In the genomic region with DNA sequence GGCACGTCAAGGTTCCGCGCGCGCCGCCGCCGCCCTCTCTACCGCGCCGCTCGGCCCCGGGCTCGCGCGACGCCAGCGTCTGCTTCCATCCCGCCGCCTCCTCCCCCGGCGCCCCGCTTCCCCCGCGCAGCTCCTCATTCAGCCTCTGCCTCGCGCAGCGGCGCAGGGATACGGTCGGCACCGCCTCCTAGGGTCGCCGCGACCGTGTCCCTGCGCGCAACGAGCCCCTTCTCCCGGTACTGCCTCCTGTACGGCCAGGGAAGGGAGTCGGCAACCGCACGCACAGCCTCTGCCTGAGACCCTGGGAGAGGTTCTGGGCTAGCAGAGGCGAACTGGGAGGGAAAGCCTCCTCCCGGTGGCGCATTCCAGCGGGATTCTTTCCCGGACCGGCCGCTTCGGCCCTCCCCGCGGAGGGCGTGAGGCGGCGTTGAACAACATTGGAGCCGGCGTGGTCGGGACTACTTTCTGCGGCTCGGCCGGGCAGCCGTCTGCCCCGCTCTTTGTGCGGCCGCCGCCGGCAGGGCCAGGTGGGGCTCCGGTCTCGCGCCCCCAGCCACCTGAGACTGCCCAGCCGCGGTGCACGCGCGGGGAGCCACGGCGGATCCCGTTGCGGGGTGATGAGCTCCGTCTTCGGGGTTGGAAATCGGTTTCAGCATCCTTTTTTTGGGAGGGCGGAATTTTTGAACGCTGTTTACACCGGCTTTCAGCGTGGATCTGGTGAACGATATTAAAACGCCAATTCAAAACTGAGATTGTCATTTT, we compare ENCODE assay signal across 8 cellular contexts. TPM values are rescaled to one million over a fixed set of nuclear protein-coding genes. Genes with fewer than 3 reads are reported as not detected.
A peak's percentile ranks its signal among the peaks of the same experiment; 100 is the strongest.
DNase-seq lines count a peak whose midpoint lies in the region; ATAC-seq and TF ChIP-seq lines count a peak whose summit lies in the region.

Gene LRP6 (minus strand): TSS at position 172 of the 762 bp plus-strand sequence. CDS start 309 bp downstream, outside the sequence.

- no peaks in the 10 kb centered on the region for H4K20me1 ChIP-seq in GM23248 (ENCODE audit: insufficient read depth)

- no peaks in the 10 kb centered on the region for H3K27me3 ChIP-seq in GM23248 (replicated peaks; ENCODE audit: insufficient read depth)
- H3K27me3 ChIP-seq in RWPE2 (ENCODE audit: insufficient read depth, poor library complexity, severe bottlenecking), result no peaks in the 10 kb centered on the region

- DNase-seq in DMS53 treated with DMSO at 0.1 percent for 48 hours (lab: John Stamatoyannopoulos, UW; ENCODE audit: unreplicated experiment) (peak; percentile 93), GM23248 (peak; percentile 97), Kasumi-1 (lab: John Stamatoyannopoulos, UW) (peak; percentile 55 to 66), RWPE2 (ENCODE audit: low spot score) (peak; percentile 79), activated gamma-delta T cell (lab: John Stamatoyannopoulos, UW) (peak; percentile 22), fibroblast of villous mesenchyme (ENCODE audit: low read depth) (peak; percentile 97), nephron progenitor cell (peak; percentile 92)
- peak; percentile 80 for DNase-seq in stimulated activated naive CD8-positive, alpha-beta T cell treated with anti-CD3 and anti-CD28 coated beads, Interleukin-15, Interleukin-2, amounts not matched to agents 100 U/mL and 50 U/mL, for 24 hours

- H3K79me2 ChIP-seq in GM23248 (ENCODE audit: insufficient read depth), result peaks cover 47% of the 10 kb centered on the region

- H3K9ac ChIP-seq in GM23248, result peak within 1 kb of the TSS; percentile 88

- peak within 1 kb of the TSS; percentile 100 for H3K27ac Mint-ChIP-seq in nephron progenitor cell

- in situ Hi-C loops in GM23248 (cut with MboI), result no loop called here

- peaks cover 20% of the 10 kb centered on the region for H3K36me3 Mint-ChIP-seq in nephron progenitor cell (ENCODE audit: low read depth)

- ATAC-seq in RWPE2 (ENCODE audit: low read depth), result peak; percentile 85
- peak; percentile 95 for ATAC-seq in stimulated activated naive CD8-positive, alpha-beta T cell treated with anti-CD3 and anti-CD28 coated beads, Interleukin-15, Interleukin-2, amounts not matched to agents 100 U/mL and 50 U/mL, for 24 hours

- TF ChIP-seq CTCF in RWPE2 (IDR thresholded peaks at IDR 0.05; ENCODE audit: poor library complexity, severe bottlenecking), result no peak
- TF ChIP-seq CTCF in fibroblast of villous mesenchyme (IDR thresholded peaks at IDR 0.05; ENCODE audit: insufficient read depth, low read depth, low read length), result no peak
- no peak for TF ChIP-seq CTCF in nephron progenitor cell (IDR thresholded peaks at IDR 0.05)

- peak within 1 kb of the TSS; percentile 89 for H3K4me2 ChIP-seq in GM23248 (ENCODE audit: unreplicated experiment)

- peak within 1 kb of the TSS; percentile 93 for H2AFZ ChIP-seq in GM23248

- H3K27ac ChIP-seq in GM23248 (peak within 1 kb of the TSS; percentile 90), RWPE2 (ENCODE audit: poor library complexity, severe bottlenecking) (peak within 1 kb of the TSS; percentile 66)

- peaks cover 11% of the 10 kb centered on the region for H3K9me3 Mint-ChIP-seq in nephron progenitor cell

- no peaks in the 10 kb centered on the region for H3K9me3 ChIP-seq in GM23248 (ENCODE audit: low read depth)
- H3K9me3 ChIP-seq in RWPE2 (ENCODE audit: severe bottlenecking), result no peaks in the 10 kb centered on the region

- no peaks in the 10 kb centered on the region for H3K9me2 ChIP-seq in GM23248 (ENCODE audit: insufficient read depth)

- peak within 1 kb of the TSS; percentile 85 for H3K4me3 ChIP-seq in GM23248
- H3K4me3 ChIP-seq in RWPE2 (ENCODE audit: severe bottlenecking), result peak within 1 kb of the TSS; percentile 89
- H3K4me3 ChIP-seq in fibroblast of villous mesenchyme (ENCODE audit: low read depth, low read length), result peak within 1 kb of the TSS; percentile 93

- H3K4me1 Mint-ChIP-seq in nephron progenitor cell, result peaks cover 30% of the 10 kb centered on the region

- no peaks in the 10 kb centered on the region for H3K36me3 ChIP-seq in GM23248 (ENCODE audit: low read depth)
- no peaks in the 10 kb centered on the region for H3K36me3 ChIP-seq in RWPE2 (ENCODE audit: low read depth)

- H3K27me3 Mint-ChIP-seq in nephron progenitor cell (ENCODE audit: low read depth, poor library complexity), result no peaks in the 10 kb centered on the region

- peaks cover 13% of the 10 kb centered on the region; the same call in 1 of the 2 replicates for H3F3A ChIP-seq in GM23248 (ENCODE audit: insufficient read depth)

- 1% methylated on average over 67 of the region's 90 CpGs for WGBS in GM23248 (ENCODE audit: low coverage in 1 of 2, low lambda C conversion rate in 2 of 2, missing lambda C conversion rate in 2 of 2), 2 experiments

- H3K4me3 Mint-ChIP-seq in nephron progenitor cell, result peak within 1 kb of the TSS; percentile 93

- H3K4me1 ChIP-seq in GM23248 (ENCODE audit: insufficient read depth), result peaks cover 8% of the 10 kb centered on the region; the same call in 1 of the 2 replicates
- peaks cover 3% of the 10 kb centered on the region for H3K4me1 ChIP-seq in RWPE2 (ENCODE audit: insufficient read depth, poor library complexity, severe bottlenecking)

RNA-seq across cellular contexts. Expression of gene LRP6, which starts in this region (rescaled TPM):
- 19.2 and 20.1 TPM in 2 replicates for total RNA-seq in GM23248 (2014; rRNA removed; shearing (Covaris generic))
- 10.3 and 10.8 TPM in 2 replicates for polyA plus RNA-seq in GM23248 (2016; fragmentation: Nextera tagmentation; extraction: Ambion mirVana)
- 50.1 and 50.3 TPM in 2 replicates for total RNA-seq in fibroblast of villous mesenchyme

Comparison
In these comparisons a context has a peak if more than half of its experiments do, and no peak if none do; other contexts are left out.
1. Peak in every context shown above with its lines: DNase-seq, ATAC-seq, H3K4me3 ChIP-seq and H3K27ac ChIP-seq.
2. DNase-seq: peak in every context shown above with its lines; median percentile 97 in GM23248; 97 in fibroblast of villous mesenchyme; 93 in DMS53 treated with DMSO at 0.1 percent for 48 hours; 92 in nephron progenitor cell; 80 in stimulated activated naive CD8-positive, alpha-beta T cell treated with anti-CD3 and anti-CD28 coated beads, Interleukin-15, Interleukin-2, amounts not matched to agents 100 U/mL and 50 U/mL, for 24 hours; 79 in RWPE2; 60 in Kasumi-1; 22 in activated gamma-delta T cell.